Comparison of ENCODE assay signal across 26 cellular contexts in the genomic region with DNA sequence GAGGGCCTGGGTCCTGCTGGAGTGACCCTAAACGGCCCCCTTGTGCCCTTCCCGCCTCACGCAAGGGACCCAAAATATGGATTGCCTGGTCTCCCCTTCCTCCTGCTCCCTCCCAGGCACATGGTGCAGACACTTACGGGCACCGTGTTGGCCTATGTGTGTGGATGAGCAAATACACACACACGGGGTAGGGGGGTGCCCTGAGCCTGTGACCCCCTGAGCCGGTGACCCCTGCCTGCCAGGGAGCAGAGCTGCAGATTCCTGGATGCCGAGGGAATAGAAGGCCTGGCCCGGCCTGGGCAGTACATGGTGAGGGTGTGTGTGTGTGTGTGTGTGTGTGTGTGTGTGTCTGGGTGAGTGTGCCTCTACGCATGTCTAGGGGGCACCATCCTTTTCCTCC. TPM values are rescaled to one million over a fixed set of nuclear protein-coding genes. Genes with fewer than 3 reads are reported as not detected.
"Had no signal": no experiment of that assay in that cellular context is flagged by ENCODE, and none has a peak within 500 bp of the region (broad histone marks: within the 10 kb centered on the region; RNA-seq: fewer than 3 reads in every experiment).

No MANE protein-coding gene starts in this region.

- H3K27ac ChIP-seq: epithelial cell of prostate, gastrocnemius medialis, parathyroid adenoma, testis, transverse colon had no signal

- ATAC-seq: activated CD4-positive, alpha-beta T cell treated with anti-CD3 and anti-CD28 coated beads for 36 hours; activated CD8-positive, alpha-beta memory T cell treated with anti-CD3 and anti-CD28 coated beads, Interleukin-2, amount 10 ng/mL, durations not matched to agents 7 days and 5 days; activated CD8-positive, alpha-beta T cell treated with anti-CD3 and anti-CD28 coated beads, Interleukin-2, amount 10 ng/mL, durations not matched to agents 7 days and 5 days; activated naive CD4-positive, alpha-beta T cell treated with anti-CD3 and anti-CD28 coated beads, Interleukin-2, amount 50 U/mL, for 72 hours; activated T-cell treated with anti-CD3 and anti-CD28 coated beads, Interleukin-2, amount 50 U/mL, for 72 hours; gastrocnemius medialis; left colon; right cardiac atrium; stimulated activated naive CD8-positive, alpha-beta T cell treated with anti-CD3 and anti-CD28 coated beads, Interleukin-15, Interleukin-2, amounts not matched to agents 100 U/mL and 50 U/mL, for 24 hours had no signal

- H3K27me3 ChIP-seq: gastrocnemius medialis, testis, transverse colon had no signal

- H3K79me2 ChIP-seq: parathyroid adenoma had no signal

- H2AFZ ChIP-seq: parathyroid adenoma had no signal

- H3K4me3 ChIP-seq: gastrocnemius medialis, testis, transverse colon had no signal

- H3K9ac ChIP-seq: parathyroid adenoma had no signal

- DNase-seq: activated CD4-positive, alpha-beta T cell treated with anti-CD3 and anti-CD28 coated beads for 36 hours; activated CD4-positive, CD25-positive, alpha-beta regulatory T cell; activated CD8-positive, alpha-beta memory T cell treated with anti-CD3 and anti-CD28 coated beads, Interleukin-2, amount 10 ng/mL, durations not matched to agents 7 days and 5 days; activated CD8-positive, alpha-beta T cell treated with anti-CD3 and anti-CD28 coated beads, Interleukin-2, amount 10 ng/mL, durations not matched to agents 7 days and 5 days; activated naive CD4-positive, alpha-beta T cell; activated T-cell treated with anti-CD3 and anti-CD28 coated beads, Interleukin-2, amount 50 U/mL, for 72 hours; effector CD8-positive, alpha-beta T cell; gastrocnemius medialis; glutamatergic neuron; left colon; naive thymus-derived CD4-positive, alpha-beta T cell; occipital lobe; stimulated activated CD4-positive, alpha-beta T cell treated with anti-CD3 and anti-CD28 coated beads, Interleukin-12 subunit alpha, Interleukin-12 subunit beta, amount 100 ng/mL, for 4 hours; stimulated activated CD4-positive, alpha-beta T cell treated with anti-CD3 and anti-CD28 coated beads, Interleukin-4, amount 100 ng/mL, for 1 hour; stimulated activated naive CD8-positive, alpha-beta T cell treated with anti-CD3 and anti-CD28 coated beads, Interleukin-15, Interleukin-2, amounts not matched to agents 100 U/mL and 50 U/mL, for 24 hours; T-helper 1 cell; testis; transverse colon had no signal

- H3K9me3 ChIP-seq: gastrocnemius medialis, testis, transverse colon had no signal

- H3K36me3 ChIP-seq: gastrocnemius medialis, transverse colon had no signal

- H3K4me1 ChIP-seq: gastrocnemius medialis, parathyroid adenoma had no signal

RNA-seq across cellular contexts. Expression of a gene that starts 33.3 kb away (rescaled TPM):
- polyA plus RNA-seq: naive thymus-derived CD4-positive, alpha-beta T cell had no signal

RNA-seq across cellular contexts. Expression of a gene that starts 43.4 kb away (rescaled TPM):
- total RNA-seq: activated CD4-positive, alpha-beta T cell treated with anti-CD3 and anti-CD28 coated beads for 36 hours; activated CD8-positive, alpha-beta memory T cell treated with anti-CD3 and anti-CD28 coated beads, Interleukin-2, amount 10 ng/mL, durations not matched to agents 7 days and 5 days; activated CD8-positive, alpha-beta T cell treated with anti-CD3 and anti-CD28 coated beads, Interleukin-2, amount 10 ng/mL, durations not matched to agents 7 days and 5 days; activated naive CD4-positive, alpha-beta T cell treated with anti-CD3 and anti-CD28 coated beads, Interleukin-2, amount 50 U/mL, for 72 hours; activated T-cell treated with anti-CD3 and anti-CD28 coated beads, Interleukin-2, amount 50 U/mL, for 72 hours; bronchial epithelial cell; dermis microvascular lymphatic vessel endothelial cell; gastrocnemius medialis; naive thymus-derived CD4-positive, alpha-beta T cell; pulmonary artery endothelial cell; right cardiac atrium had no signal
- polyA plus RNA-seq: naive thymus-derived CD4-positive, alpha-beta T cell; neural cell had no signal
